23 cellular contexts compared by ENCODE assay signal in the genomic region with DNA sequence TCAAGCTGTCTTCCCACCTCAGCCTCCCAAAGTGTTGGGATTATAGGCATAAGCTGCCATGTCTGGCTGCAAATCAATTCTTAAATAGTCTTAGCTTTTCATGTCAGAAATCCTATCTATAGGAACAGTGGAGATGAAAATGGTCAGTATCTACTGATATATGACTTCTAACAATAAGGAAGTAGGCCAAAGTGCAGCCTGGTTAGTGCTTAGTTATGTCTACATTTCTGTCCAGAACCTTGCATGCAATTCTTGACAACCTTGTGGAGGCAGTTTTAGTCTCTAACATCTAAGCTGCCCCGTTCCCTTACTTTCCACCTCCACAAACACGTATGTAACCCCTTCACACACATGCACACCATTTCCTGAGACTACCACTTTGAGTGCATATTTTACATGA.
"Had no signal": no experiment of that assay in that cellular context is flagged by ENCODE, and none has a peak within 500 bp of the region (broad histone marks: within the 10 kb centered on the region; RNA-seq: fewer than 3 reads in every experiment).

No MANE protein-coding gene starts in this region.

- FAIRE-seq: islet of Langerhans had no signal

- H3K9me3 Mint-ChIP-seq: activated B cell treated with CpG ODN at 0.5 μM for 24 hours; activated T-cell treated with anti-CD3 and anti-CD28 coated beads, Interleukin-2, amount 50 U/mL, for 4 hours; activated T-helper 2 cell treated with anti-CD3 and anti-CD28 coated beads, Interferon-gamma antibody, Interleukin-2, Interleukin-4, amounts not matched to agents 10 μg/mL and 5 μg/mL and 100 μg/mL, durations not matched to agents 14 hours and 24 hours and 36 hours; central memory CD8-positive, alpha-beta T cell; naive thymus-derived CD4-positive, alpha-beta T cell had no signal

- H3K4me3 ChIP-seq: breast epithelium, coronary artery, esophagus squamous epithelium, gastroesophageal sphincter, thoracic aorta had no signal

- H3K4me1 Mint-ChIP-seq: activated B cell treated with CpG ODN at 0.5 μM for 24 hours; activated CD4-positive, alpha-beta T cell treated with anti-CD3 and anti-CD28 coated beads for 36 hours; central memory CD8-positive, alpha-beta T cell; naive thymus-derived CD4-positive, alpha-beta T cell had no signal

- ATAC-seq: activated CD4-positive, alpha-beta T cell treated with anti-CD3 and anti-CD28 coated beads for 36 hours; activated T-cell treated with anti-CD3 and anti-CD28 coated beads, Interleukin-2, amount 50 U/mL, for 4 hours; gastroesophageal sphincter; naive thymus-derived CD4-positive, alpha-beta T cell had no signal

- H3K27me3 Mint-ChIP-seq: activated B cell treated with CpG ODN at 0.5 μM for 24 hours; activated CD4-positive, alpha-beta T cell treated with anti-CD3 and anti-CD28 coated beads for 36 hours; activated naive CD8-positive, alpha-beta T cell; central memory CD8-positive, alpha-beta T cell; progenitor cell of endocrine pancreas had no signal

- H3K4me3 Mint-ChIP-seq: activated B cell treated with CpG ODN at 0.5 μM for 24 hours; activated CD4-positive, alpha-beta T cell treated with anti-CD3 and anti-CD28 coated beads for 36 hours; activated naive CD8-positive, alpha-beta T cell; activated T-cell treated with anti-CD3 and anti-CD28 coated beads, Interleukin-2, amount 50 U/mL, for 4 hours; central memory CD8-positive, alpha-beta T cell; naive thymus-derived CD4-positive, alpha-beta T cell had no signal

- H3K27me3 ChIP-seq: breast epithelium, esophagus squamous epithelium, gastroesophageal sphincter had no signal

- H3K9me3 ChIP-seq: breast epithelium, gastroesophageal sphincter, thoracic aorta had no signal

- DNase-seq: activated B cell treated with CpG ODN at 0.5 μM for 24 hours; activated CD4-positive, alpha-beta T cell treated with anti-CD3 and anti-CD28 coated beads for 36 hours; activated CD4-positive, alpha-beta T cell treated with anti-CD3 and anti-CD28 coated beads, Interleukin-2, amount 50 U/mL, for 4 hours; activated CD8-positive, alpha-beta memory T cell treated with anti-CD3 and anti-CD28 coated beads for 24 hours; activated CD8-positive, alpha-beta memory T cell treated with anti-CD3 and anti-CD28 coated beads, Interleukin-2, amount 50 U/mL, for 4 hours; activated naive CD4-positive, alpha-beta T cell; activated T-cell treated with anti-CD3 and anti-CD28 coated beads, Interleukin-2, amount 50 U/mL, for 4 hours; esophagus squamous epithelium; head of caudate nucleus; hypothalamus; naive thymus-derived CD4-positive, alpha-beta T cell; stimulated activated CD4-positive, alpha-beta T cell treated with anti-CD3 and anti-CD28 coated beads, Interleukin-4, amount 100 ng/mL, for 24 hours; stimulated activated naive CD4-positive, alpha-beta T cell treated with Interleukin-2 at 50 U/mL for 16 hours; T-helper 9 cell had no signal

- H3K27ac Mint-ChIP-seq: activated B cell treated with CpG ODN at 0.5 μM for 24 hours; activated CD4-positive, alpha-beta T cell treated with anti-CD3 and anti-CD28 coated beads for 36 hours; activated naive CD8-positive, alpha-beta T cell; activated T-helper 2 cell treated with anti-CD3 and anti-CD28 coated beads, Interferon-gamma antibody, Interleukin-2, Interleukin-4, amounts not matched to agents 10 μg/mL and 5 μg/mL and 100 μg/mL, durations not matched to agents 14 hours and 24 hours and 36 hours; naive thymus-derived CD4-positive, alpha-beta T cell; progenitor cell of endocrine pancreas had no signal

- H3K36me3 ChIP-seq: breast epithelium, esophagus squamous epithelium, gastroesophageal sphincter, thoracic aorta had no signal

- H3K27ac ChIP-seq: breast epithelium, coronary artery, esophagus squamous epithelium, gastroesophageal sphincter, thoracic aorta had no signal

- H3K4me1 ChIP-seq: breast epithelium, esophagus squamous epithelium, gastroesophageal sphincter had no signal

- H3K36me3 Mint-ChIP-seq: activated naive CD8-positive, alpha-beta T cell; naive thymus-derived CD4-positive, alpha-beta T cell had no signal
